In the genomic region with DNA sequence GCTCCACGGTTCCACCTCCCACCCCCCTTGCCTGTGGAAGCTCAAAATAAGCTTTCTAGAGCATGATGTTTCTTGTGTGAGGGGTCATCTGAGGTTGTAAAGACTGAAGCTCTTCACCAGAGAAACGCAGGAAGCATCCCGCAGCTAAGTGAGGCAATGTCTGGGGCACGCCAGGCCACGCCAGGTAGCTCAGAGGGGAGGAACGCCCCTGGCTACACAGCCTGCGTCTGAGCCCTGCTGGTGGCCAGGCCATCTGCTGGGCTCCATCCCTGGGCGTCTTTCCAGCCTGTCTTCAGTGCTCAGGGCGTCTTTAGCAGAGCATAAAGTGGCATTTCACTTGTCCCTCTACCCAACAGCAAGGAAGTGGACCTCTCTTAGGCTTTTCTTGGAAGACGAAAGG, we compare ENCODE assay signal across 17 cellular contexts. TPM values are rescaled to one million over a fixed set of nuclear protein-coding genes. Genes with fewer than 3 reads are reported as not detected.
DNase-seq lines count a peak whose midpoint lies in the region; ATAC-seq and TF ChIP-seq lines count a peak whose summit lies in the region.
"Had no signal": no experiment of that assay in that cellular context is flagged by ENCODE, and none has a peak within 500 bp of the region (broad histone marks: within the 10 kb centered on the region; RNA-seq: fewer than 3 reads in every experiment).

No MANE protein-coding gene starts in this region.

- H3K14ac ChIP-seq in trophoblast cell (ENCODE audit: low read length) = no peak overlapping the region

- intact Hi-C loops in activated CD8-positive, alpha-beta T cell treated with anti-CD3 and anti-CD28 coated beads for 36 hours (cut with micrococcal nuclease) = no loop called here

- H3K18ac ChIP-seq in trophoblast cell (ENCODE audit: low read length) = no peak overlapping the region

- no peak overlapping the region for H2AK5ac ChIP-seq in trophoblast cell (ENCODE audit: low read length)

- no peak overlapping the region for H3K4me3 ChIP-seq in effector memory CD4-positive, alpha-beta T cell (ENCODE audit: insufficient read depth, low read depth, low read length, poor library complexity, severe bottlenecking)
- H3K4me3 ChIP-seq in trophoblast cell (ENCODE audit: low read depth, low read length) = no peak overlapping the region
- H3K4me3 ChIP-seq: left ventricle myocardium inferior, uterus had no signal

- H3K79me1 ChIP-seq in trophoblast cell (ENCODE audit: low read length) = peaks cover 9% of the 10 kb centered on the region

- no peak overlapping the region for H4K8ac ChIP-seq in trophoblast cell (ENCODE audit: low read depth, low read length)

- H2BK120ac ChIP-seq in trophoblast cell (ENCODE audit: insufficient read depth, low read length, poor library complexity) = no peak overlapping the region

- no peak overlapping the region for H3K4me3 Mint-ChIP-seq in activated CD8-positive, alpha-beta T cell treated with anti-CD3 and anti-CD28 coated beads for 36 hours
- no peak overlapping the region for H3K4me3 Mint-ChIP-seq in activated CD8-positive, alpha-beta T cell treated with anti-CD3 and anti-CD28 coated beads, Interleukin-2, amount 10 ng/mL, durations not matched to agents 7 days and 5 days
- no peak overlapping the region for H3K4me3 Mint-ChIP-seq in HFFc6
- H3K4me3 Mint-ChIP-seq: endodermal cell had no signal

- H4K91ac ChIP-seq in trophoblast cell (ENCODE audit: low read depth, low read length) = no peak overlapping the region

- no peaks in the 10 kb centered on the region for H3K9me3 ChIP-seq in effector memory CD4-positive, alpha-beta T cell (ENCODE audit: control insufficient read depth, low read length)
- no peaks in the 10 kb centered on the region for H3K9me3 ChIP-seq in trophoblast cell (ENCODE audit: insufficient read depth, low read depth, low read length)
- H3K9me3 ChIP-seq: left ventricle myocardium inferior, stomach, uterus had no signal

- no peak overlapping the region for H2BK5ac ChIP-seq in trophoblast cell (ENCODE audit: low read depth, low read length, poor library complexity)

- H3K27ac ChIP-seq in effector memory CD4-positive, alpha-beta T cell (ENCODE audit: insufficient read depth, low read length, poor library complexity, severe bottlenecking) = peak overlapping the region; percentile 74
- no peak overlapping the region for H3K27ac ChIP-seq in trophoblast cell (ENCODE audit: low read depth, low read length)
- H3K27ac ChIP-seq in RWPE1 = no peak overlapping the region; the same call in 1 of the 2 replicates

- H2BK12ac ChIP-seq in trophoblast cell (ENCODE audit: low read length) = no peak overlapping the region

- no CpG with 5 or more reads among the region's 10 CpGs for WGBS in trophoblast cell (ENCODE audit: extremely low coverage, insufficient coverage, insufficient read length)

- H3K23ac ChIP-seq in trophoblast cell (ENCODE audit: low read length) = no peak overlapping the region

- H4K12ac ChIP-seq in trophoblast cell (ENCODE audit: low read depth, low read length) = no peak overlapping the region

- peaks cover 75% of the 10 kb centered on the region for H3K4me1 ChIP-seq in effector memory CD4-positive, alpha-beta T cell (ENCODE audit: control insufficient read depth, insufficient read depth, low read length, poor library complexity, severe bottlenecking)
- peaks cover 9 to 15% of the 10 kb centered on the region in 2 experiments for H3K4me1 ChIP-seq in trophoblast cell (ENCODE audit: control insufficient read depth in 1 of 2, insufficient read depth in 2 of 2, low read length in 2 of 2)

- no peak for DNase-seq in activated CD8-positive, alpha-beta T cell treated with anti-CD3 and anti-CD28 coated beads for 36 hours
- DNase-seq in activated CD8-positive, alpha-beta T cell treated with anti-CD3 and anti-CD28 coated beads, Interleukin-2, amount 10 ng/mL, durations not matched to agents 7 days and 5 days = no peak
- DNase-seq in HFFc6 (no peak), trophoblast cell (peak; percentile 97 to 98), midbrain (lab: John Stamatoyannopoulos, UW) (no peak), NCI-H2081 (lab: John Stamatoyannopoulos, UW) (no peak), RWPE1 (ENCODE audit: low spot score) (no peak)
- no peak for DNase-seq in effector memory CD4-positive, alpha-beta T cell
- DNase-seq: ACHN; activated naive CD8-positive, alpha-beta T cell treated with anti-CD3 and anti-CD28 coated beads, Interleukin-2, amount 10 ng/mL, durations not matched to agents 7 days and 5 days; KG1; left ventricle myocardium inferior; NCI-H1048; stimulated activated CD4-positive, alpha-beta T cell treated with anti-CD3 and anti-CD28 coated beads, Interleukin-15, amount 100 ng/mL, for 24 hours; stomach; uterus had no signal

- no peaks in the 10 kb centered on the region for H3K36me3 ChIP-seq in effector memory CD4-positive, alpha-beta T cell (ENCODE audit: control insufficient read depth, insufficient read depth, low read length)
- H3K36me3 ChIP-seq in trophoblast cell (ENCODE audit: control insufficient read depth in 1 of 2, insufficient read depth in 2 of 2, low read length in 2 of 2) = no peaks in the 10 kb centered on the region
- H3K36me3 ChIP-seq: left ventricle myocardium inferior, stomach, uterus had no signal

- CTCF ChIA-PET in activated CD8-positive, alpha-beta T cell treated with anti-CD3 and anti-CD28 coated beads for 36 hours (lab: Charles Lee) = interaction anchor here (1.0 to 1.3 kb wide), 4 partner anchors 11 to 259 kb away, joined by 3 to 7 read pairs (median 4); no protein-coding TSS in a partner anchor
- CTCF ChIA-PET in activated CD8-positive, alpha-beta T cell treated with anti-CD3 and anti-CD28 coated beads, Interleukin-2, amount 10 ng/mL, durations not matched to agents 7 days and 5 days (lab: Charles Lee) = interaction anchor here (0.9 to 2.4 kb wide), 5 partner anchors 11 to 93 kb away, joined by 3 to 11 read pairs (median 5); no protein-coding TSS in a partner anchor
- CTCF ChIA-PET in RWPE1 (lab: Yijun Ruan, JAX) = interaction anchor here (0.6 to 0.7 kb wide), 4 partner anchors 10 to 219 kb away, joined by 3 to 6 read pairs (median 4); no protein-coding TSS in a partner anchor

- no peaks in the 10 kb centered on the region for H3K9me3 Mint-ChIP-seq in activated CD8-positive, alpha-beta T cell treated with anti-CD3 and anti-CD28 coated beads for 36 hours
- H3K9me3 Mint-ChIP-seq in activated CD8-positive, alpha-beta T cell treated with anti-CD3 and anti-CD28 coated beads, Interleukin-2, amount 10 ng/mL, durations not matched to agents 7 days and 5 days (ENCODE audit: insufficient read depth) = no peaks in the 10 kb centered on the region
- H3K9me3 Mint-ChIP-seq in HFFc6 = no peaks in the 10 kb centered on the region
- H3K9me3 Mint-ChIP-seq: activated naive CD8-positive, alpha-beta T cell treated with anti-CD3 and anti-CD28 coated beads, Interleukin-2, amount 10 ng/mL, durations not matched to agents 7 days and 5 days; endodermal cell had no signal

- no peak for TF ChIP-seq CTCF in activated CD8-positive, alpha-beta T cell treated with anti-CD3 and anti-CD28 coated beads for 36 hours (IDR thresholded peaks at IDR 0.05)
- TF ChIP-seq CTCF in HFFc6 (IDR thresholded peaks at IDR 0.05) (no peak), RWPE1 (conservative IDR thresholded peaks at IDR 0.05; ENCODE audit: low read depth) (no peak)

- POLR2A ChIA-PET in activated CD8-positive, alpha-beta T cell treated with anti-CD3 and anti-CD28 coated beads for 36 hours (lab: Charles Lee) = interaction anchor here (1.1 to 1.8 kb wide), 4 partner anchors 10 to 37 kb away, joined by 5 to 9 read pairs (median 7); no protein-coding TSS in a partner anchor
- POLR2A ChIA-PET in activated CD8-positive, alpha-beta T cell treated with anti-CD3 and anti-CD28 coated beads, Interleukin-2, amount 10 ng/mL, durations not matched to agents 7 days and 5 days (lab: Charles Lee) = interaction anchor here (2.4 kb wide), 1 partner anchor 12 kb away, joined by 11 read pairs; no protein-coding TSS in a partner anchor
- POLR2A ChIA-PET in RWPE1 (lab: Yijun Ruan, JAX; ENCODE audit: low non-redundant PET) = no interaction called here

- H3K9ac ChIP-seq in trophoblast cell (ENCODE audit: low read length) = no peak overlapping the region

- no peak for ATAC-seq in activated CD8-positive, alpha-beta T cell treated with anti-CD3 and anti-CD28 coated beads for 36 hours
- ATAC-seq in activated CD8-positive, alpha-beta T cell treated with anti-CD3 and anti-CD28 coated beads, Interleukin-2, amount 10 ng/mL, durations not matched to agents 7 days and 5 days = no peak

- no peaks in the 10 kb centered on the region for H3K79me2 ChIP-seq in trophoblast cell (ENCODE audit: control insufficient read depth, insufficient read depth, low read length, poor library complexity)

- peaks cover 46% of the 10 kb centered on the region for H3K4me1 Mint-ChIP-seq in activated CD8-positive, alpha-beta T cell treated with anti-CD3 and anti-CD28 coated beads for 36 hours (ENCODE audit: low read depth)
- H3K4me1 Mint-ChIP-seq in activated CD8-positive, alpha-beta T cell treated with anti-CD3 and anti-CD28 coated beads, Interleukin-2, amount 10 ng/mL, durations not matched to agents 7 days and 5 days (ENCODE audit: low read depth) = peaks cover 43% of the 10 kb centered on the region
- H3K4me1 Mint-ChIP-seq in HFFc6 (ENCODE audit: low read depth) = peaks cover 54% of the 10 kb centered on the region
- H3K4me1 Mint-ChIP-seq: endodermal cell had no signal

- no peak overlapping the region for H3K4ac ChIP-seq in trophoblast cell (ENCODE audit: low read depth, low read length)

- H3K27ac Mint-ChIP-seq in activated CD8-positive, alpha-beta T cell treated with anti-CD3 and anti-CD28 coated beads for 36 hours = peak overlapping the region; percentile 13
- no peak overlapping the region for H3K27ac Mint-ChIP-seq in activated CD8-positive, alpha-beta T cell treated with anti-CD3 and anti-CD28 coated beads, Interleukin-2, amount 10 ng/mL, durations not matched to agents 7 days and 5 days
- peak overlapping the region; percentile 40 for H3K27ac Mint-ChIP-seq in HFFc6
- H3K27ac Mint-ChIP-seq: endodermal cell had no signal

- no peak overlapping the region for H2AFZ ChIP-seq in trophoblast cell (ENCODE audit: insufficient read depth, low read length, poor library complexity)

- H3K4me2 ChIP-seq in trophoblast cell (ENCODE audit: low read length) = no peak overlapping the region

- H3K36me3 Mint-ChIP-seq in activated CD8-positive, alpha-beta T cell treated with anti-CD3 and anti-CD28 coated beads for 36 hours (ENCODE audit: low read depth) = no peaks in the 10 kb centered on the region
- no peaks in the 10 kb centered on the region for H3K36me3 Mint-ChIP-seq in activated CD8-positive, alpha-beta T cell treated with anti-CD3 and anti-CD28 coated beads, Interleukin-2, amount 10 ng/mL, durations not matched to agents 7 days and 5 days (ENCODE audit: low read depth)
- H3K36me3 Mint-ChIP-seq in HFFc6 (ENCODE audit: low read depth) = no peaks in the 10 kb centered on the region
- H3K36me3 Mint-ChIP-seq: activated naive CD8-positive, alpha-beta T cell treated with anti-CD3 and anti-CD28 coated beads, Interleukin-2, amount 10 ng/mL, durations not matched to agents 7 days and 5 days had no signal

- no peaks in the 10 kb centered on the region for H3K27me3 ChIP-seq in effector memory CD4-positive, alpha-beta T cell (replicated peaks; ENCODE audit: control insufficient read depth, insufficient read depth, low read length, poor library complexity, severe bottlenecking)
- no peaks in the 10 kb centered on the region for H3K27me3 ChIP-seq in trophoblast cell (ENCODE audit: insufficient read depth, low read length)
- H3K27me3 ChIP-seq: stomach, uterus had no signal

- H3K27me3 Mint-ChIP-seq in activated CD8-positive, alpha-beta T cell treated with anti-CD3 and anti-CD28 coated beads for 36 hours = no peaks in the 10 kb centered on the region
- H3K27me3 Mint-ChIP-seq in activated CD8-positive, alpha-beta T cell treated with anti-CD3 and anti-CD28 coated beads, Interleukin-2, amount 10 ng/mL, durations not matched to agents 7 days and 5 days (ENCODE audit: low read depth) = peaks cover 17% of the 10 kb centered on the region
- H3K27me3 Mint-ChIP-seq in HFFc6 (ENCODE audit: insufficient read depth) = peaks cover 1% of the 10 kb centered on the region

RNA-seq across cellular contexts. Expression of a gene that starts 15.2 kb away (rescaled TPM):
- total RNA-seq in activated CD8-positive, alpha-beta T cell treated with anti-CD3 and anti-CD28 coated beads for 36 hours = 10 to 100 TPM; 48.6 to 49.1 TPM
- total RNA-seq in activated CD8-positive, alpha-beta T cell treated with anti-CD3 and anti-CD28 coated beads, Interleukin-2, amount 10 ng/mL, durations not matched to agents 7 days and 5 days = 1 to 10 TPM; 9.1 TPM
- 10 to 100 TPM; 27.4 to 37.2 (median 33.2) TPM for total RNA-seq in HFFc6 (2021; fragmentation: NEBNext Ultra II Directional; extraction: Animal tissue kit (Norgen Biotek cat#: 25700))
- polyA plus RNA-seq in trophoblast cell (2013) = 33.2 and 33.8 TPM in 2 replicates

RNA-seq across cellular contexts. Expression of a gene that starts 33.8 kb away (rescaled TPM):
- 10 to 100 TPM; 42.1 to 43.3 TPM for total RNA-seq in activated CD8-positive, alpha-beta T cell treated with anti-CD3 and anti-CD28 coated beads for 36 hours
- total RNA-seq in activated CD8-positive, alpha-beta T cell treated with anti-CD3 and anti-CD28 coated beads, Interleukin-2, amount 10 ng/mL, durations not matched to agents 7 days and 5 days = 10 to 100 TPM; 46.5 to 51.0 TPM
- 10 to 100 TPM; 20.2 to 26.1 (median 24.5) TPM for total RNA-seq in HFFc6 (2021; fragmentation: NEBNext Ultra II Directional; extraction: Animal tissue kit (Norgen Biotek cat#: 25700))
- polyA plus RNA-seq in trophoblast cell (2013) = 23.9 and 26.5 TPM in 2 replicates

Comparison
In these comparisons a context has a peak if more than half of its experiments do, and no peak if none do; other contexts are left out.
1. DNase-seq: peak in trophoblast cell (2 of 2); none in activated CD8-positive, alpha-beta T cell treated with anti-CD3 and anti-CD28 coated beads for 36 hours (single experiment), activated CD8-positive, alpha-beta T cell treated with anti-CD3 and anti-CD28 coated beads, Interleukin-2, amount 10 ng/mL, durations not matched to agents 7 days and 5 days (single experiment), HFFc6 (single experiment), effector memory CD4-positive, alpha-beta T cell (0 of 3), midbrain (single experiment), NCI-H2081 (0 of 2) and RWPE1 (single experiment).